ENCODE assay signal across 8 cellular contexts in the genomic region with DNA sequence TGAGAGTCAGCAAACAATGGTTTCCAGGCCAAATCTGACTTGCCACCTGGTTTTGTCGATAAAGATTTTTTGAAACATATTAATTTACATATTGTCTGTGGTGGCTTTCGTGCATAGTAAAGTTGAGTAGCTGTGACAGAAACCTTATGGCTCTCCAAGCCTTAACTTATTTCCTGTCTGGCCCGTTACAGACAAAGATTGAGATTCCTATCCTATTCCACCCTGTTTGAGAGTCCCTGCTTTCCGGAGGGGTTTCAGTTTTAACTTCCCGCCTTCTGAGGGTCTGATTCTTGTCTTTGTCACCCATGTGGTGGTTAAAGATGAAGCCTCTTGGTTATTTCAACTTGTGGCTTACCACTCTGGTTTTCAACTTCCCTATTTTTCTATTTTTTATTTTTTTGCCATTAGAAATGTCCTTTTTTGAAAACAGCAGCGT. TPM values are rescaled to one million over a fixed set of nuclear protein-coding genes. Genes with fewer than 3 reads are reported as not detected.
A peak's percentile ranks its signal among the peaks of the same experiment; 100 is the strongest.
DNase-seq lines count a peak whose midpoint lies in the region; ATAC-seq and TF ChIP-seq lines count a peak whose summit lies in the region.

No MANE protein-coding gene starts in this region.

- H3K27ac ChIP-seq in adrenal gland: no peak overlapping the region

- DNase-seq in NOMO-1 (lab: John Stamatoyannopoulos, UW; ENCODE audit: unreplicated experiment in 2 of 2) (peak; percentile 87 to 95), fibroblast of pulmonary artery (ENCODE audit: low read depth) (peak; percentile 15), adrenal gland (no peak), UCSD-AML1 (lab: John Stamatoyannopoulos, UW; ENCODE audit: unreplicated experiment) (no peak), hypothalamus (lab: John Stamatoyannopoulos, UW) (no peak), NCI-H510A treated with DMSO at 0.1 percent for 48 hours (lab: John Stamatoyannopoulos, UW) (no peak)

- TF ChIP-seq CTCF in fibroblast of pulmonary artery (IDR thresholded peaks at IDR 0.05; ENCODE audit: low read length, missing control alignments): no peak
- TF ChIP-seq CTCF in adrenal gland (IDR thresholded peaks at IDR 0.05): no peak

- H3K36me3 ChIP-seq in adrenal gland (replicated peaks in 1 of 2): peaks cover 0 to 6% of the 10 kb centered on the region in 2 donors

- no peaks in the 10 kb centered on the region for H3K27me3 ChIP-seq in adrenal gland

- ATAC-seq in GM18519 (IDR thresholded peaks at IDR 0.05; ENCODE audit: low FRiP score, unreplicated experiment) (peak; percentile 26), HG02623 (IDR thresholded peaks at IDR 0.05; ENCODE audit: unreplicated experiment) (peak; percentile 38)

- no peaks in the 10 kb centered on the region for H3K9me3 ChIP-seq in adrenal gland (replicated peaks in 1 of 3)

- H3K4me1 ChIP-seq in adrenal gland (replicated peaks in 1 of 2): peaks cover 6 to 44% of the 10 kb centered on the region in 2 donors

- no peak for TF ChIP-seq POLR2A in adrenal gland (IDR thresholded peaks at IDR 0.05)

- intact Hi-C loops in adrenal gland (cut with DNase I): no loop called here

- WGBS in adrenal gland, 4 donors: 55 to 75% (median 63%) methylated on average over 6 of the region's 6 CpGs

- no peak overlapping the region for H3K4me3 ChIP-seq in fibroblast of pulmonary artery (replicated peaks; ENCODE audit: low read depth, low read length)
- no peak overlapping the region for H3K4me3 ChIP-seq in adrenal gland

RNA-seq across cellular contexts. Expression of gene OTULIN, which starts 11.4 kb away (rescaled TPM):
- total RNA-seq in adrenal gland: 10 to 100 TPM in 7 of 8 donors, 1 to 10 TPM in 1; 5.6 to 40.8 (median 22.1) TPM
- 1 to 10 TPM; 2.8 to 6.4 (median 5.0) TPM for polyA plus RNA-seq in adrenal gland

Comparison
In these comparisons a context has a peak if more than half of its experiments do, and no peak if none do; other contexts are left out.
1. DNase-seq: peak in NOMO-1 (2 of 2) and fibroblast of pulmonary artery (single experiment); none in adrenal gland (0 of 7), UCSD-AML1 (single experiment), hypothalamus (0 of 51) and NCI-H510A treated with DMSO at 0.1 percent for 48 hours (single experiment).